In genomic region chr20:44584103-44584690, GRCh38 we compare ENCODE assay signal across 14 cellular contexts. TPM values are rescaled to one million over a fixed set of nuclear protein-coding genes. Genes with fewer than 3 reads are reported as not detected.
DNase-seq lines count a peak whose midpoint lies in the region; ATAC-seq, FAIRE-seq and TF ChIP-seq lines count a peak whose summit lies in the region.
"Had no signal": no experiment of that assay in that cellular context is flagged by ENCODE, and none has a peak within 500 bp of the region (broad histone marks: within the 10 kb centered on the region; RNA-seq: fewer than 3 reads in every experiment).

No MANE protein-coding gene starts in this region.

- H3K27ac ChIP-seq in HepG2 (ENCODE audit: extremely low read length, insufficient read depth, low read length), result no peak overlapping the region
- no peak overlapping the region for H3K27ac ChIP-seq in right lobe of liver
- peak overlapping the region; percentile 10 for H3K27ac ChIP-seq in endothelial cell of umbilical vein (ENCODE audit: insufficient read depth, low read depth, low read length)
- H3K27ac ChIP-seq in osteoblast (ENCODE audit: low read depth, low read length), result no peak overlapping the region
- no peak overlapping the region for H3K27ac ChIP-seq in caudate nucleus (ENCODE audit: low read depth, low read length)
- H3K27ac ChIP-seq: neural progenitor cell, RWPE1 had no signal

- H3K4me3 ChIP-seq in HepG2 (replicated peaks in 1 of 3; ENCODE audit: insufficient read depth in 1 of 3, low read depth in 2 of 3, low read length in 3 of 3) (no peak overlapping the region), right lobe of liver (no peak overlapping the region), endothelial cell of umbilical vein (replicated peaks in 1 of 3; ENCODE audit: insufficient read depth in 1 of 3, low read depth in 1 of 3, low read length in 3 of 3) (peak overlapping the region in 2 of 3 experiments; percentile 48 to 94), osteoblast (ENCODE audit: insufficient read depth, low read length) (peak overlapping the region; percentile 74)
- H3K4me3 ChIP-seq: neural progenitor cell had no signal

- no peaks in the 10 kb centered on the region for H3K79me2 ChIP-seq in HepG2 (ENCODE audit: insufficient read depth, low read length)
- peaks cover 74% of the 10 kb centered on the region for H3K79me2 ChIP-seq in endothelial cell of umbilical vein (ENCODE audit: control insufficient read depth, insufficient read depth, low read length)
- H3K79me2 ChIP-seq in osteoblast (ENCODE audit: insufficient read depth, low read length), result peaks cover 53% of the 10 kb centered on the region

- no peak overlapping the region for H3K4me2 ChIP-seq in HepG2 (ENCODE audit: low read depth, low read length)
- H3K4me2 ChIP-seq in endothelial cell of umbilical vein (ENCODE audit: insufficient read depth, low read length), result peak overlapping the region; percentile 98
- peak overlapping the region; percentile 93 for H3K4me2 ChIP-seq in osteoblast (ENCODE audit: insufficient read depth, low read length)
- H3K4me2 ChIP-seq: neural progenitor cell had no signal

- intact Hi-C loops in HepG2 (cut with micrococcal nuclease; ENCODE audit: unreplicated experiment) (no loop called here), right lobe of liver (cut with DNase I) (no loop called here), endothelial cell of umbilical vein (cut with micrococcal nuclease) (no loop called here)

- H2AFZ ChIP-seq in HepG2 (ENCODE audit: low read length) (no peak overlapping the region), endothelial cell of umbilical vein (ENCODE audit: low read depth, low read length) (no peak overlapping the region), osteoblast (ENCODE audit: low read length) (no peak overlapping the region)
- H2AFZ ChIP-seq: neural progenitor cell had no signal

- POLR2A ChIA-PET in HepG2 (lab: Yijun Ruan, JAX), result no interaction called here
- POLR2A ChIA-PET in endothelial cell of umbilical vein (lab: Charles Lee), result interaction anchor here (0.8 to 1.2 kb wide), 2 partner anchors 13 to 18 kb away, joined by 4 read pairs; no protein-coding TSS in a partner anchor

- peaks cover 11% of the 10 kb centered on the region for H3K4me1 ChIP-seq in HepG2 (ENCODE audit: insufficient read depth, low read length)
- H3K4me1 ChIP-seq in right lobe of liver, result no peaks in the 10 kb centered on the region
- peaks cover 80% of the 10 kb centered on the region for H3K4me1 ChIP-seq in endothelial cell of umbilical vein (ENCODE audit: control insufficient read depth, extremely low read depth, insufficient read depth, low read length)
- peaks cover 49% of the 10 kb centered on the region for H3K4me1 ChIP-seq in osteoblast (ENCODE audit: insufficient read depth, low read length)

- in situ Hi-C loops in HepG2 (cut with HindIII; ENCODE audit: extremely low pct_ligation_motif_present, low pct_unique_long_range_greater_than_20kb), result no loop called here

- dilution Hi-C loops in endothelial cell of umbilical vein (cut with MboI; ENCODE audit: extremely low pct_ligation_motif_present, low sequenced_read_pairs), result no loop called here

- no peaks in the 10 kb centered on the region for H3K9me1 ChIP-seq in endothelial cell of umbilical vein (replicated peaks; ENCODE audit: control insufficient read depth, extremely low read depth, insufficient read depth, low read length)

- BruUV-seq in HepG2 (replicated peaks; lab: Mats Ljungman, UMichigan) (no TSS peak), endothelial cell of umbilical vein (replicated peaks; lab: Mats Ljungman, UMichigan) (no TSS peak)

- H4K20me1 ChIP-seq in HepG2 (ENCODE audit: insufficient read depth, low read length) (no peaks in the 10 kb centered on the region), endothelial cell of umbilical vein (replicated peaks; ENCODE audit: control insufficient read depth, extremely low read depth, insufficient read depth, low read length) (no peaks in the 10 kb centered on the region), osteoblast (ENCODE audit: insufficient read depth, low read length) (no peaks in the 10 kb centered on the region)

- FAIRE-seq in HepG2 (lab: Jason Lieb, UNC) (no peak), endothelial cell of umbilical vein (lab: Jason Lieb, UNC) (no peak)

- ATAC-seq in HepG2 (peak; percentile 34; the same call in 1 of the 3 replicates), right lobe of liver (no peak), HG03280 (IDR thresholded peaks at IDR 0.05; ENCODE audit: unreplicated experiment) (no peak)

- H3K36me3 ChIP-seq in HepG2 (replicated peaks in 1 of 2; ENCODE audit: control insufficient read depth in 1 of 2, insufficient read depth in 2 of 2, low read length in 2 of 2) (no peaks in the 10 kb centered on the region; a peak in 1 of 5 replicates), right lobe of liver (no peaks in the 10 kb centered on the region), endothelial cell of umbilical vein (ENCODE audit: control insufficient read depth in 2 of 2, extremely low read depth in 1 of 2, insufficient read depth in 2 of 2, low read length in 2 of 2) (no peaks in the 10 kb centered on the region), osteoblast (ENCODE audit: insufficient read depth, low read length) (no peaks in the 10 kb centered on the region)
- H3K36me3 ChIP-seq: neural progenitor cell had no signal

- H3K9ac ChIP-seq in HepG2 (ENCODE audit: insufficient read depth, low read depth, low read length) (no peak overlapping the region), endothelial cell of umbilical vein (replicated peaks; ENCODE audit: extremely low read depth, insufficient read depth, low read length) (peak overlapping the region; percentile 97)
- H3K9ac ChIP-seq: neural progenitor cell had no signal

- TF ChIP-seq EP300 in HepG2 (IDR thresholded peaks at IDR 0.05; ENCODE audit: low read depth in 2 of 2, low read length in 2 of 2) (no peak), HepG2 (CRISPR knock-in tag; IDR thresholded peaks at IDR 0.05; ENCODE audit: borderline replicate concordance) (no peak)

- TF ChIP-seq RAD21 in HepG2 (CRISPR knock-in tag; IDR thresholded peaks at IDR 0.05), result no peak

- TF ChIP-seq POLR2A in HepG2 (IDR thresholded peaks at IDR 0.05; ENCODE audit: insufficient read depth in 1 of 2, low read depth in 2 of 2, low read length in 2 of 2) (no peak), right lobe of liver (IDR thresholded peaks at IDR 0.05) (no peak), endothelial cell of umbilical vein (IDR thresholded peaks at IDR 0.05; ENCODE audit: low read depth, low read length) (no peak)

- H3K9me3 ChIP-seq in HepG2 (ENCODE audit: low read length) (no peaks in the 10 kb centered on the region), right lobe of liver (no peaks in the 10 kb centered on the region), endothelial cell of umbilical vein (replicated peaks; ENCODE audit: control insufficient read depth, insufficient read depth, low read length) (no peaks in the 10 kb centered on the region), osteoblast (ENCODE audit: low read depth, low read length) (no peaks in the 10 kb centered on the region)

- TF ChIP-seq CTCF in HepG2 (CRISPR knock-in tag; IDR thresholded peaks at IDR 0.05) (no peak), right lobe of liver (IDR thresholded peaks at IDR 0.05) (no peak), endothelial cell of umbilical vein (IDR thresholded peaks at IDR 0.05; ENCODE audit: extremely low read depth in 1 of 2, insufficient read depth in 1 of 2, low read depth in 1 of 2, low read length in 2 of 2) (peak in 1 of 2 donors; percentile 6), osteoblast (IDR thresholded peaks at IDR 0.05; ENCODE audit: extremely low read depth, low read depth, low read length) (no peak)

- 92% methylated on average over 4 of the region's 4 CpGs for WGBS in HepG2 (ENCODE audit: low lambda C conversion rate)
- WGBS in right lobe of liver (ENCODE audit: insufficient coverage, low coverage, low lambda C conversion rate, missing lambda C conversion rate), result 80% methylated on average over 3 of the region's 4 CpGs

- DNase-seq in HepG2 (ENCODE audit: low spot score), result no peak
- DNase-seq in right lobe of liver, result no peak
- no peak for DNase-seq in endothelial cell of umbilical vein (ENCODE audit: low read depth, low spot score)
- DNase-seq in osteoblast (ENCODE audit: insufficient read length, low spot score, missing footprints), result no peak
- DNase-seq in Kasumi-1 (lab: John Stamatoyannopoulos, UW), result no peak
- no peak for DNase-seq in NCI-H524 (lab: John Stamatoyannopoulos, UW)
- DNase-seq in caudate nucleus (lab: John Stamatoyannopoulos, UW), result no peak
- DNase-seq: activated T-cell treated with anti-CD3 and anti-CD28 coated beads for 4 hours; anterior cingulate cortex; NCI-H345; stimulated activated naive CD4-positive, alpha-beta T cell had no signal

- CTCF ChIA-PET in HepG2 (lab: Yijun Ruan, JAX; ENCODE audit: low intra/inter-chr PET ratio, low total read pairs) (no interaction called here), endothelial cell of umbilical vein (lab: Charles Lee) (interaction anchor here (1.8 kb wide), 1 partner anchor 14 kb away, joined by 16 read pairs; no protein-coding TSS in a partner anchor)

- H3K27me3 ChIP-seq in HepG2 (ENCODE audit: control insufficient read depth in 1 of 2, insufficient read depth in 2 of 2, low read length in 2 of 2) (no peaks in the 10 kb centered on the region), right lobe of liver (no peaks in the 10 kb centered on the region), endothelial cell of umbilical vein (ENCODE audit: control insufficient read depth in 2 of 2, insufficient read depth in 2 of 2, low read length in 2 of 2) (no peaks in the 10 kb centered on the region), osteoblast (ENCODE audit: insufficient read depth, low read length) (no peaks in the 10 kb centered on the region)
- H3K27me3 ChIP-seq: neural progenitor cell had no signal

RNA-seq across cellular contexts. Expression of gene PKIG, which starts 1.8 kb away (rescaled TPM):
- total RNA-seq in HepG2 (2016; rRNA removed; fragmentation: Illumina TruSeq; extraction: Trizol) (44.5 and 47.6 TPM in 2 replicates), right lobe of liver (10 to 100 TPM; 11.7 to 31.7 (median 21.8) TPM), endothelial cell of umbilical vein (127 and 135 TPM in 2 replicates), osteoblast (94.6 and 107 TPM in 2 replicates)
- 153 and 165 TPM in 2 replicates for total RNA-seq in HepG2 (2016; cell fraction: cytosol; rRNA removed; fragmentation: Illumina TruSeq; extraction: Trizol; ENCODE audit: low read depth)
- total RNA-seq in HepG2 (2016; cell fraction: insoluble cytoplasmic fraction; rRNA removed; fragmentation: Illumina TruSeq; extraction: Trizol), result 46.5 and 47.5 TPM in 2 replicates
- total RNA-seq in HepG2 (2016; cell fraction: membrane; rRNA removed; fragmentation: Illumina TruSeq; extraction: Trizol), result 152 and 172 TPM in 2 replicates
- total RNA-seq in HepG2 (2016; cell fraction: nucleus; rRNA removed; fragmentation: Illumina TruSeq; extraction: Trizol), result 15.9 and 17.5 TPM in 2 replicates
- polyA plus RNA-seq in HepG2 (2011; rRNA removed) (30.8 and 31.0 TPM in 2 replicates), endothelial cell of umbilical vein (167 and 174 TPM in 2 replicates)
- 38.5 and 44.2 TPM in 2 replicates for polyA plus RNA-seq in HepG2 (2011; cell fraction: cytosol; rRNA removed)
- polyA plus RNA-seq in HepG2 (2011; cell fraction: nucleus; rRNA removed), result 16.9 and 18.1 TPM in 2 replicates
- polyA plus RNA-seq in HepG2 (2012), result 31.8 and 34.8 TPM in 2 replicates
- polyA plus RNA-seq in HepG2 (2016; cell fraction: cytosol; fragmentation: Illumina TruSeq; extraction: Trizol; ENCODE audit: low read depth), result 204 and 234 TPM in 2 replicates
- polyA plus RNA-seq in HepG2 (2016; cell fraction: insoluble cytoplasmic fraction; fragmentation: Illumina TruSeq; extraction: Trizol; ENCODE audit: low read depth), result 54.1 and 61.3 TPM in 2 replicates
- polyA plus RNA-seq in HepG2 (2016; cell fraction: membrane; fragmentation: Illumina TruSeq; extraction: Trizol; ENCODE audit: low read depth), result 173 and 198 TPM in 2 replicates
- 31.1 and 35.7 TPM in 2 replicates for polyA plus RNA-seq in HepG2 (2016; cell fraction: nucleus; fragmentation: Illumina TruSeq; extraction: Trizol; ENCODE audit: insufficient read depth, low read depth)
- polyA minus RNA-seq in HepG2 (2011; rRNA and poly(A)+ RNA removed; ENCODE audit: low replicate concordance), result 5.9 and 22.6 TPM in 2 replicates
- 13.4 and 14.9 TPM in 2 replicates for polyA minus RNA-seq in HepG2 (2011; cell fraction: cytosol; rRNA and poly(A)+ RNA removed)
- 9.3 and 9.9 TPM in 2 replicates for polyA minus RNA-seq in HepG2 (2011; cell fraction: nucleus; rRNA and poly(A)+ RNA removed)
- 167 and 187 TPM in 2 replicates for polyA plus RNA-seq in endothelial cell of umbilical vein (2011; cell fraction: cytosol; rRNA removed)
- 71.4 and 78.6 TPM in 2 replicates for polyA plus RNA-seq in endothelial cell of umbilical vein (2011; cell fraction: nucleus; rRNA removed)
- 153 and 185 TPM in 2 replicates for polyA plus RNA-seq in endothelial cell of umbilical vein (2012)
- 66.6 and 89.4 TPM in 2 replicates for polyA minus RNA-seq in endothelial cell of umbilical vein
- 6.9 TPM for polyA minus RNA-seq in endothelial cell of umbilical vein (2011; cell fraction: cytosol; rRNA and poly(A)+ RNA removed)
- polyA minus RNA-seq in endothelial cell of umbilical vein (2011; cell fraction: nucleus; rRNA and poly(A)+ RNA removed), result 29.8 and 37.1 TPM in 2 replicates

Comparison
In these comparisons a context has a peak if more than half of its experiments do, and no peak if none do; other contexts are left out.
1. H3K4me3 ChIP-seq: peak in endothelial cell of umbilical vein (2 of 3) and osteoblast (single experiment); none in HepG2 (0 of 3) and right lobe of liver (0 of 3).